24 cellular contexts compared by ENCODE assay signal in the genomic region with DNA sequence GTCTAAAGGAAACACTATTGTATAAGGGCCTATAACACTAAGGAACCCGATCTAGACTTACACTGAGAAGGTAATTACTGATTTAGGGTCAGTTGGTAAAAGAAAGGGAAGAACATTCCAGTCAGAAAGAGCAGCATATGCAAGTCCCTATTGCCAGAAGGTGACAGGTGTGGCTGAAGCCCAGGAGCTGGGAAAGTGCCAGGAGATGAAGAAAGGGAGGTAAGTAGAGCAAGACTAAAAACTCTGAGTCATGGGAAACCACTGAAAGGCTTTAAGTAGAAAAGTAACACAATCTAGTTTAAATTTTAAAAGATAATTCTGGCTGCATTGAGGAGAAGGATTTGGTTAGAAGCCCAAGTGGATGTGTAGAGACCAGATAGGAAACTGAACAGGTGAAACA.
"Had no signal": no experiment of that assay in that cellular context is flagged by ENCODE, and none has a peak within 500 bp of the region (broad histone marks: within the 10 kb centered on the region; RNA-seq: fewer than 3 reads in every experiment).

No MANE protein-coding gene starts in this region.

- H3K4me3 ChIP-seq: body of pancreas, heart right ventricle, right lobe of liver, testis had no signal

- DNase-seq: activated CD4-positive, alpha-beta T cell treated with anti-CD3 and anti-CD28 coated beads for 48 hours; activated CD4-positive, alpha-beta T cell treated with anti-CD3 and anti-CD28 coated beads, Interleukin-2, amount 50 U/mL, for 48 hours; activated CD8-positive, alpha-beta memory T cell treated with anti-CD3 and anti-CD28 coated beads for 24 hours; activated effector memory CD4-positive, alpha-beta T cell treated with Interleukin-2 at 50 U/mL for 16 hours; activated naive CD4-positive, alpha-beta T cell treated with Interleukin-2 at 50 U/mL for 16 hours; aorta; body of pancreas; cortex of kidney; effector memory CD8-positive, alpha-beta T cell; heart right ventricle; left colon; naive B cell; nephron progenitor cell; right lobe of liver; stimulated activated CD4-positive, alpha-beta T cell treated with anti-CD3 and anti-CD28 coated beads, Interleukin-2, amount 100 ng/mL, for 48 hours; stimulated activated naive CD8-positive, alpha-beta T cell treated with anti-CD3 and anti-CD28 coated beads, Interleukin-15, Interleukin-2, amounts not matched to agents 100 U/mL and 50 U/mL, for 24 hours; T-helper 9 cell; testis; trophoblast cell had no signal

- ATAC-seq: activated CD4-positive, CD25-positive, alpha-beta regulatory T cell treated with anti-CD3 and anti-CD28 coated beads, Interleukin-2, amount 50 U/mL, for 24 hours; body of pancreas; effector memory CD8-positive, alpha-beta T cell; esophagus mucosa; foreskin keratinocyte; heart right ventricle; left colon; right lobe of liver; stimulated activated naive CD8-positive, alpha-beta T cell treated with anti-CD3 and anti-CD28 coated beads, Interleukin-15, Interleukin-2, amounts not matched to agents 100 U/mL and 50 U/mL, for 24 hours had no signal

- H3K36me3 ChIP-seq: heart right ventricle, neutrophil, right lobe of liver had no signal

- H3K27ac ChIP-seq: body of pancreas, foreskin keratinocyte, heart right ventricle, neutrophil, right lobe of liver, testis, VCaP had no signal

- H3K9me3 ChIP-seq: body of pancreas, heart right ventricle, neutrophil, right lobe of liver, testis had no signal

- H3K27me3 ChIP-seq: body of pancreas, foreskin keratinocyte, heart right ventricle, neutrophil, right lobe of liver, testis had no signal

- H3K4me1 ChIP-seq: body of pancreas, foreskin keratinocyte, heart right ventricle, right lobe of liver, testis had no signal
